Comparison of ENCODE assay signal across 17 cellular contexts in the genomic region with DNA sequence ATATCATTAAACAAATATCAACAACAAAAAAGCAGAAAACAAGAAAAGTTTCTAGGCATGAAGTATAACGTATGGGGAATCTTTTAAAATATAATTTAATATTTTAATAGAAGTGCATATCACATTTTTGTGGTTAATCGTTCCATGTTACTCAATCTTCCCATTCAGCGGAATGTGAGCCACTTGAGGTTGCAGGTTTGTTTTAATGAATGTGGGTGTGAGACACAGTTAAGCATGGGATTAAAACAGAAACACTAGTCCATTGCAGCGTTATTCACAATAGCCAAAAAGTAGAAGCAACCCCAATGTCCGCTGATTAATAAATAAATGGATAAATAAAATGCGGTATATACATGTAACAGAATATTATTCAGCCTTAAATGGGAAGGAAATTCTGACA.
DNase-seq lines count a peak whose midpoint lies in the region; ATAC-seq and TF ChIP-seq lines count a peak whose summit lies in the region.
"Had no signal": no experiment of that assay in that cellular context is flagged by ENCODE, and none has a peak within 500 bp of the region (broad histone marks: within the 10 kb centered on the region; RNA-seq: fewer than 3 reads in every experiment).

No MANE protein-coding gene starts in this region.

- CTCF ChIA-PET in MCF 10A (lab: Yijun Ruan, JAX) = interaction anchor here (0.8 to 1.2 kb wide), 3 partner anchors 11 to 716 kb away, joined by 4 read pairs; no protein-coding TSS in a partner anchor

- no peak for TF ChIP-seq POLR2A in breast epithelium (IDR thresholded peaks at IDR 0.05)

- intact Hi-C loops in MCF 10A (cut with micrococcal nuclease) = loop anchor here (10.0 kb wide), 1 partner anchor 62 kb away; no protein-coding TSS in a partner anchor
- intact Hi-C loops in breast epithelium (cut with DNase I; ENCODE audit: low total_unique reads) = no loop called here

- no peak for ATAC-seq in HG03135 (IDR thresholded peaks at IDR 0.05; ENCODE audit: unreplicated experiment)
- ATAC-seq: A549, GM12878 had no signal

- TF ChIP-seq CTCF in MCF 10A (IDR thresholded peaks at IDR 0.05; ENCODE audit: unreplicated experiment) (no peak), breast epithelium (IDR thresholded peaks at IDR 0.05) (no peak), epithelial cell of esophagus (IDR thresholded peaks at IDR 0.05; ENCODE audit: insufficient read depth, low read depth, low read length, missing control alignments) (no peak), retinal pigment epithelial cell (conservative IDR thresholded peaks at IDR 0.05; ENCODE audit: low read depth, low read length) (no peak)

- H3K9me3 Mint-ChIP-seq in MCF 10A (ENCODE audit: unreplicated experiment) (no peaks in the 10 kb centered on the region), immature natural killer cell (peaks cover 0 to 4% (median 0%) of the 10 kb centered on the region in 6 donors)

- H3K27me3 Mint-ChIP-seq in MCF 10A (ENCODE audit: insufficient read depth, unreplicated experiment) (no peaks in the 10 kb centered on the region), immature natural killer cell (ENCODE audit: low read depth in 3 of 3) (peaks cover 0 to 2% (median 1%) of the 10 kb centered on the region in 3 donors)

- H3K4me3 Mint-ChIP-seq in MCF 10A (ENCODE audit: unreplicated experiment) = no peak overlapping the region
- no peak overlapping the region for H3K4me3 Mint-ChIP-seq in immature natural killer cell
- H3K4me3 Mint-ChIP-seq: CD4-positive, alpha-beta memory T cell had no signal

- no peaks in the 10 kb centered on the region for H3K36me3 ChIP-seq in breast epithelium
- H3K36me3 ChIP-seq: HAP-1 had no signal

- peaks cover 0 to 3% of the 10 kb centered on the region in 2 donors for H3K4me1 ChIP-seq in breast epithelium
- H3K4me1 ChIP-seq: HAP-1 had no signal

- POLR2A ChIA-PET in MCF 10A (lab: Yijun Ruan, JAX) = no interaction called here

- no TSS peak for BruUV-seq in MCF 10A (replicated peaks; lab: Mats Ljungman, UMichigan)

- H3K27ac ChIP-seq in breast epithelium = no peak overlapping the region
- H3K27ac ChIP-seq: 22Rv1, A549, C4-2B, GM23248 had no signal

- H3K4me1 Mint-ChIP-seq in MCF 10A (ENCODE audit: insufficient read depth, unreplicated experiment) (peaks cover 41% of the 10 kb centered on the region), immature natural killer cell (no peaks in the 10 kb centered on the region)
- H3K4me1 Mint-ChIP-seq: CD4-positive, alpha-beta memory T cell had no signal

- no peaks in the 10 kb centered on the region for H3K36me3 Mint-ChIP-seq in MCF 10A (ENCODE audit: insufficient read depth, unreplicated experiment)
- H3K36me3 Mint-ChIP-seq in immature natural killer cell = no peaks in the 10 kb centered on the region
- H3K36me3 Mint-ChIP-seq: CD4-positive, alpha-beta memory T cell had no signal

- H3K4me3 ChIP-seq in breast epithelium = no peak overlapping the region
- no peak overlapping the region for H3K4me3 ChIP-seq in epithelial cell of esophagus (ENCODE audit: low read length)
- H3K4me3 ChIP-seq in retinal pigment epithelial cell (ENCODE audit: low read length) = no peak overlapping the region
- H3K4me3 ChIP-seq: A549, GM12878, GM23248, HAP-1 had no signal

- DNase-seq in MCF 10A (ENCODE audit: unreplicated experiment) (peak; percentile 70), breast epithelium (ENCODE audit: low spot score in 2 of 2) (no peak), epithelial cell of esophagus (ENCODE audit: low read depth) (peak; percentile 64), retinal pigment epithelial cell (ENCODE audit: low read depth) (peak; percentile 45), immature natural killer cell (no peak), putamen (ENCODE audit: low spot score) (no peak)
- DNase-seq: AML-193; CD4-positive, alpha-beta memory T cell; DMS79 treated with DMSO at 0.1 percent for 48 hours; GM23248; IMR-90 had no signal

- H3K27me3 ChIP-seq in breast epithelium = no peaks in the 10 kb centered on the region

- no peaks in the 10 kb centered on the region for H3K9me3 ChIP-seq in breast epithelium
- H3K9me3 ChIP-seq: A549, HAP-1 had no signal

- no peak overlapping the region for H3K27ac Mint-ChIP-seq in MCF 10A (ENCODE audit: low read depth, unreplicated experiment)
- no peak overlapping the region for H3K27ac Mint-ChIP-seq in immature natural killer cell
- H3K27ac Mint-ChIP-seq: CD4-positive, alpha-beta memory T cell had no signal

Comparison
In these comparisons a context has a peak if more than half of its experiments do, and no peak if none do; other contexts are left out.
1. DNase-seq: peak in MCF 10A (single experiment), epithelial cell of esophagus (single experiment) and retinal pigment epithelial cell (single experiment); none in breast epithelium (0 of 2), immature natural killer cell (0 of 3) and putamen (single experiment).